In genomic region chr11:134332189-134332631, GRCh38 we compare ENCODE assay signal across 8 cellular contexts. TPM values are rescaled to one million over a fixed set of nuclear protein-coding genes. Genes with fewer than 3 reads are reported as not detected.
DNase-seq lines count a peak whose midpoint lies in the region; ATAC-seq and TF ChIP-seq lines count a peak whose summit lies in the region.

No MANE protein-coding gene starts in this region.

- H3K9ac ChIP-seq in endocrine pancreas (ENCODE audit: control insufficient read depth, insufficient read depth, low read length) = peak overlapping the region; percentile 48

- intact Hi-C loops in CD4-positive, alpha-beta memory T cell (cut with micrococcal nuclease) = no loop called here

- TF ChIP-seq CTCF in Peyer's patch (IDR thresholded peaks at IDR 0.05) = no peak

- CTCF ChIA-PET in CD4-positive, alpha-beta memory T cell (lab: Charles Lee; ENCODE audit: partially characterized antibody) = interaction anchor here (0.9 to 1.0 kb wide), 2 partner anchors 56 to 70 kb away, joined by 3 read pairs; partner anchors contain the start of gene GLB1L3

- peak; percentile 9 for ATAC-seq in GM21717 (IDR thresholded peaks at IDR 0.05; ENCODE audit: unreplicated experiment)
- ATAC-seq in natural killer cell treated with Interleukin-12 subunit alpha and Interleukin-12 subunit beta and Interleukin-15 and Interleukin-18, amount 100 ng/mL, for 72 hours = peak; percentile 26 to 61

- TF ChIP-seq POLR2A in Peyer's patch (IDR thresholded peaks at IDR 0.05) = no peak

- H3K9me3 Mint-ChIP-seq in CD4-positive, alpha-beta memory T cell = no peaks in the 10 kb centered on the region
- H3K9me3 Mint-ChIP-seq in natural killer cell treated with Interleukin-12 subunit alpha and Interleukin-12 subunit beta and Interleukin-15 and Interleukin-18, amount 100 ng/mL, for 72 hours = no peaks in the 10 kb centered on the region

- peak overlapping the region in 1 of 2 donors; percentile 59 for H3K4me3 ChIP-seq in CD4-positive, alpha-beta memory T cell (ENCODE audit: low read length in 2 of 2)
- H3K4me3 ChIP-seq in Peyer's patch (peak overlapping the region; percentile 43 to 78 (median 58)), endocrine pancreas (ENCODE audit: control insufficient read depth, insufficient read depth, low read length) (no peak overlapping the region)

- POLR2A ChIA-PET in CD4-positive, alpha-beta memory T cell (lab: Charles Lee; ENCODE audit: partially characterized antibody) = interaction anchor here (1.2 to 1.6 kb wide), 2 partner anchors 79 to 108 kb away, joined by 4 to 7 read pairs; partner anchors contain the start of genes ACAD8, NCAPD3, THYN1 and VPS26B

- H3K4me3 Mint-ChIP-seq in CD4-positive, alpha-beta memory T cell = peak overlapping the region; percentile 75 to 86 (median 82)
- peak overlapping the region; percentile 77 for H3K4me3 Mint-ChIP-seq in natural killer cell treated with Interleukin-12 subunit alpha and Interleukin-12 subunit beta and Interleukin-15 and Interleukin-18, amount 100 ng/mL, for 72 hours

- no peaks in the 10 kb centered on the region for H3K36me3 Mint-ChIP-seq in CD4-positive, alpha-beta memory T cell
- H3K36me3 Mint-ChIP-seq in natural killer cell treated with Interleukin-12 subunit alpha and Interleukin-12 subunit beta and Interleukin-15 and Interleukin-18, amount 100 ng/mL, for 72 hours = no peaks in the 10 kb centered on the region

- H3K36me3 ChIP-seq in CD4-positive, alpha-beta memory T cell (ENCODE audit: insufficient read depth, low read length) = no peaks in the 10 kb centered on the region
- H3K36me3 ChIP-seq in Peyer's patch (no peaks in the 10 kb centered on the region), endocrine pancreas (ENCODE audit: control insufficient read depth, insufficient read depth, low read length) (no peaks in the 10 kb centered on the region)

- H3K27me3 ChIP-seq in CD4-positive, alpha-beta memory T cell (ENCODE audit: insufficient read depth, low read length) = no peaks in the 10 kb centered on the region
- no peaks in the 10 kb centered on the region for H3K27me3 ChIP-seq in Peyer's patch
- no peaks in the 10 kb centered on the region for H3K27me3 ChIP-seq in endocrine pancreas (ENCODE audit: control insufficient read depth, insufficient read depth, low read length)

- H3K27ac ChIP-seq in CD4-positive, alpha-beta memory T cell (ENCODE audit: low read depth, low read length) = no peak overlapping the region
- no peak overlapping the region for H3K27ac ChIP-seq in Peyer's patch

- no peaks in the 10 kb centered on the region for H3K9me3 ChIP-seq in CD4-positive, alpha-beta memory T cell (ENCODE audit: control insufficient read depth in 1 of 2, low read length in 2 of 2)
- H3K9me3 ChIP-seq in Peyer's patch (no peaks in the 10 kb centered on the region), endocrine pancreas (ENCODE audit: control insufficient read depth, low read length) (no peaks in the 10 kb centered on the region)

- peaks cover 7 to 22% (median 12%) of the 10 kb centered on the region in 4 donors for H3K4me1 Mint-ChIP-seq in CD4-positive, alpha-beta memory T cell
- peaks cover 7 to 21% of the 10 kb centered on the region in 2 donors for H3K4me1 Mint-ChIP-seq in natural killer cell treated with Interleukin-12 subunit alpha and Interleukin-12 subunit beta and Interleukin-15 and Interleukin-18, amount 100 ng/mL, for 72 hours (ENCODE audit: low read depth in 2 of 2)

- peaks cover 14% of the 10 kb centered on the region for H3K4me1 ChIP-seq in CD4-positive, alpha-beta memory T cell (ENCODE audit: insufficient read depth, low read length)
- peaks cover 0 to 16% (median 5%) of the 10 kb centered on the region in 4 donors for H3K4me1 ChIP-seq in Peyer's patch
- H3K4me1 ChIP-seq in endocrine pancreas (ENCODE audit: control insufficient read depth, insufficient read depth, low read length) = no peaks in the 10 kb centered on the region

- peaks cover 0 to 4% of the 10 kb centered on the region in 2 donors for H3K27me3 Mint-ChIP-seq in CD4-positive, alpha-beta memory T cell
- H3K27me3 Mint-ChIP-seq in natural killer cell treated with Interleukin-12 subunit alpha and Interleukin-12 subunit beta and Interleukin-15 and Interleukin-18, amount 100 ng/mL, for 72 hours = peaks cover 21 to 30% of the 10 kb centered on the region in 2 donors

- DNase-seq in CD4-positive, alpha-beta memory T cell = peak in 1 of 5 donors; percentile 39
- DNase-seq in Peyer's patch (peak in 1 of 3 donors; percentile 54), AG08396 (ENCODE audit: low spot score) (no peak), KG1 (lab: John Stamatoyannopoulos, UW) (no peak), SKM-1 (lab: John Stamatoyannopoulos, UW; ENCODE audit: unreplicated experiment) (no peak)
- DNase-seq in natural killer cell treated with Interleukin-12 subunit alpha and Interleukin-12 subunit beta and Interleukin-15 and Interleukin-18, amount 100 ng/mL, for 72 hours (ENCODE audit: low spot score) = no peak

- peak overlapping the region in 2 of 7 donors; percentile 75 for H3K27ac Mint-ChIP-seq in CD4-positive, alpha-beta memory T cell
- no peak overlapping the region for H3K27ac Mint-ChIP-seq in natural killer cell treated with Interleukin-12 subunit alpha and Interleukin-12 subunit beta and Interleukin-15 and Interleukin-18, amount 100 ng/mL, for 72 hours

RNA-seq across cellular contexts. Expression of gene GLB1L2, which starts 0.4 kb away (rescaled TPM):
- total RNA-seq in CD4-positive, alpha-beta memory T cell = 1 to 10 TPM; 1.2 to 1.5 TPM
- under 1 TPM; 0.43 to 0.79 TPM for polyA plus RNA-seq in CD4-positive, alpha-beta memory T cell
- total RNA-seq in Peyer's patch = 10 to 100 TPM in 2 of 4 donors, 1 to 10 TPM in 2; 4.2 to 21.6 (median 12.4) TPM
- 10 to 100 TPM in 1 of 2 donors, 1 to 10 TPM in 1; 1.7 to 15.0 TPM for total RNA-seq in natural killer cell treated with Interleukin-12 subunit alpha and Interleukin-12 subunit beta and Interleukin-15 and Interleukin-18, amount 100 ng/mL, for 72 hours

RNA-seq across cellular contexts. Expression of gene GLB1L3, which starts 56.0 kb away (rescaled TPM):
- 1 to 10 TPM; 1.2 to 1.5 TPM for total RNA-seq in CD4-positive, alpha-beta memory T cell
- 1 to 10 TPM; 2.8 to 4.9 TPM for polyA plus RNA-seq in CD4-positive, alpha-beta memory T cell
- total RNA-seq in Peyer's patch = not detected
- total RNA-seq in natural killer cell treated with Interleukin-12 subunit alpha and Interleukin-12 subunit beta and Interleukin-15 and Interleukin-18, amount 100 ng/mL, for 72 hours = 1 to 10 TPM in 1 of 2 donors, not detected in 1; 1.9 TPM
